In genomic region chr17:51608251-51608933, GRCh38 we compare ENCODE assay signal across 19 cellular contexts.
"Had no signal": no experiment of that assay in that cellular context is flagged by ENCODE, and none has a peak within 500 bp of the region (broad histone marks: within the 10 kb centered on the region; RNA-seq: fewer than 3 reads in every experiment).

No MANE protein-coding gene starts in this region.

- H3K4me2 ChIP-seq: smooth muscle cell had no signal

- H3K27ac ChIP-seq: heart left ventricle, ovary, right atrium auricular region, suprapubic skin, thyroid gland had no signal

- ATAC-seq: heart left ventricle; mucosa of descending colon; naive thymus-derived CD8-positive, alpha-beta T cell; stimulated activated effector memory CD8-positive, alpha-beta T cell treated with anti-CD3 and anti-CD28 coated beads, Interleukin-12 subunit alpha, Interleukin-12 subunit beta, amount 100 ng/mL, for 72 hours; stimulated activated naive CD8-positive, alpha-beta T cell treated with anti-CD3 and anti-CD28 coated beads, Interleukin-15, Interleukin-2, amounts not matched to agents 100 U/mL and 50 U/mL, for 24 hours had no signal

- H3K9me3 Mint-ChIP-seq: dendritic cell treated with granulocyte-macrophage colony-stimulating factor and Interleukin-4, amounts not matched to agents 40 ng/mL and 50 ng/mL, for 4 days; naive thymus-derived CD8-positive, alpha-beta T cell; stimulated activated effector memory CD8-positive, alpha-beta T cell treated with anti-CD3 and anti-CD28 coated beads, Interleukin-12 subunit alpha, Interleukin-12 subunit beta, amount 100 ng/mL, for 72 hours had no signal

- DNase-seq: foreskin melanocyte; heart left ventricle; hypothalamus; kidney glomerular epithelial cell; mucosa of descending colon; naive thymus-derived CD8-positive, alpha-beta T cell; nucleus accumbens; ovary; stimulated activated CD4-positive, alpha-beta T cell treated with anti-CD3 and anti-CD28 coated beads, Interleukin-4, amount 100 ng/mL, for 1 hour; stimulated activated CD8-positive, alpha-beta memory T cell treated with anti-CD3 and anti-CD28 coated beads, Interleukin-4, amount 100 ng/mL, for 48 hours; stimulated activated naive CD8-positive, alpha-beta T cell treated with anti-CD3 and anti-CD28 coated beads, Interleukin-15, Interleukin-2, amounts not matched to agents 100 U/mL and 50 U/mL, for 24 hours had no signal

- H3K36me3 ChIP-seq: heart left ventricle, ovary, right atrium auricular region, suprapubic skin, thyroid gland had no signal

- H3K9me3 ChIP-seq: heart left ventricle, mucosa of descending colon, ovary, right atrium auricular region, suprapubic skin, thyroid gland had no signal

- H3K4me1 ChIP-seq: right atrium auricular region, suprapubic skin, thyroid gland had no signal

- H3K27me3 Mint-ChIP-seq: naive thymus-derived CD8-positive, alpha-beta T cell; type B pancreatic cell had no signal

- H3K4me3 Mint-ChIP-seq: dendritic cell treated with granulocyte-macrophage colony-stimulating factor and Interleukin-4, amounts not matched to agents 40 ng/mL and 50 ng/mL, for 4 days; naive thymus-derived CD8-positive, alpha-beta T cell; neural crest cell; stimulated activated effector memory CD8-positive, alpha-beta T cell treated with anti-CD3 and anti-CD28 coated beads, Interleukin-12 subunit alpha, Interleukin-12 subunit beta, amount 100 ng/mL, for 72 hours; type B pancreatic cell had no signal

- H3K4me1 Mint-ChIP-seq: stimulated activated effector memory CD8-positive, alpha-beta T cell treated with anti-CD3 and anti-CD28 coated beads, Interleukin-12 subunit alpha, Interleukin-12 subunit beta, amount 100 ng/mL, for 72 hours had no signal

- H3K36me3 Mint-ChIP-seq: naive thymus-derived CD8-positive, alpha-beta T cell; stimulated activated effector memory CD8-positive, alpha-beta T cell treated with anti-CD3 and anti-CD28 coated beads, Interleukin-12 subunit alpha, Interleukin-12 subunit beta, amount 100 ng/mL, for 72 hours; type B pancreatic cell had no signal

- H3K27ac Mint-ChIP-seq: dendritic cell treated with granulocyte-macrophage colony-stimulating factor and Interleukin-4, amounts not matched to agents 40 ng/mL and 50 ng/mL, for 4 days; naive thymus-derived CD8-positive, alpha-beta T cell; stimulated activated effector memory CD8-positive, alpha-beta T cell treated with anti-CD3 and anti-CD28 coated beads, Interleukin-12 subunit alpha, Interleukin-12 subunit beta, amount 100 ng/mL, for 72 hours; type B pancreatic cell had no signal

- H3K27me3 ChIP-seq: heart left ventricle, ovary, right atrium auricular region, suprapubic skin, thyroid gland had no signal

- H3K4me3 ChIP-seq: heart left ventricle, mucosa of descending colon, ovary, right atrium auricular region, smooth muscle cell, suprapubic skin, thyroid gland had no signal
